Comparison of ENCODE assay signal across 1 cellular context in genomic region chr13:29758591-29759114, GRCh38.
TF ChIP-seq lines count a peak whose summit lies in the region.

No MANE protein-coding gene starts in this region.

TF ChIP-seq in K562, 482 proteins besides CTCF, POLR2A, EP300 and RAD21 (continued from another document):
- TF ChIP-seq TFAP4 (CRISPR knock-in tag; IDR thresholded peaks at IDR 0.05; ENCODE audit: borderline replicate concordance): peak; percentile 48; the same call in 1 of the 2 replicates
- 0 out of 2 replicates have a peak, but pooled peaks have one; percentile 21 for TF ChIP-seq CTBP1 (IDR thresholded peaks at IDR 0.05; ENCODE audit: borderline replicate concordance)
- TF ChIP-seq HDAC3 (IDR thresholded peaks at IDR 0.05; ENCODE audit: borderline replicate concordance, partially characterized antibody): no peak
- TF ChIP-seq JUND (IDR thresholded peaks at IDR 0.05; ENCODE audit: borderline replicate concordance, low read depth, low read length): no peak
- TF ChIP-seq JUND (tag; IDR thresholded peaks at IDR 0.05; ENCODE audit: borderline replicate concordance, low read depth, low read length): peak; percentile 21; the same call in 1 of the 3 replicates
- TF ChIP-seq ATF3 (IDR thresholded peaks at IDR 0.05): 0 out of 2 replicates have a peak, but pooled peaks have one; percentile 9
- TF ChIP-seq ATF3 (CRISPR knock-in tag; conservative IDR thresholded peaks at IDR 0.05): no peak
- TF ChIP-seq PHTF2 (CRISPR knock-in tag; IDR thresholded peaks at IDR 0.05): no peak
- no peak for TF ChIP-seq ZNF23 (CRISPR knock-in tag; IDR thresholded peaks at IDR 0.05)
- TF ChIP-seq ERF (CRISPR knock-in tag; IDR thresholded peaks at IDR 0.05): no peak
- TF ChIP-seq CREM (IDR thresholded peaks at IDR 0.05; ENCODE audit: low read depth): peak; percentile 55; the same call in 1 of the 2 replicates
- peak; percentile 86 for TF ChIP-seq CEBPB (tag; IDR thresholded peaks at IDR 0.05)
- TF ChIP-seq CREB1 (IDR thresholded peaks at IDR 0.05): no peak
- TF ChIP-seq CREB1 (CRISPR knock-in tag; IDR thresholded peaks at IDR 0.05): peak; percentile 43; the same call in 1 of the 2 replicates
- TF ChIP-seq SIN3A (IDR thresholded peaks at IDR 0.05; ENCODE audit: borderline replicate concordance in 2 of 2, control insufficient read depth in 1 of 2, low read depth in 2 of 2, low read length in 2 of 2): no peak
- TF ChIP-seq PKNOX1 (IDR thresholded peaks at IDR 0.05): 0 out of 2 replicates have a peak, but pooled peaks have one; percentile 28
- TF ChIP-seq ZBTB12 (CRISPR knock-in tag; IDR thresholded peaks at IDR 0.05): 0 out of 2 replicates have a peak, but pooled peaks have one; percentile 41
- TF ChIP-seq CEBPG (CRISPR knock-in tag; IDR thresholded peaks at IDR 0.05): peak; percentile 54
- peak; percentile 54 to 64; a peak in 3 of 4 replicates for TF ChIP-seq CEBPG (tag; conservative IDR thresholded peaks at IDR 0.05 in 1 of 2, IDR thresholded peaks at IDR 0.05 in 1 of 2)
- no peak for TF ChIP-seq GABPA (tag; conservative IDR thresholded peaks at IDR 0.05; ENCODE audit: low read depth)
- TF ChIP-seq BRD9 (IDR thresholded peaks at IDR 0.05; ENCODE audit: low read depth, partially characterized antibody): no peak
- no peak for TF ChIP-seq CHD7 (IDR thresholded peaks at IDR 0.05; ENCODE audit: low read depth, low read length)
- no peak for TF ChIP-seq DIDO1 (tag; IDR thresholded peaks at IDR 0.05; ENCODE audit: low read depth)
- peak; percentile 54 for TF ChIP-seq FOSL1 (tag; conservative IDR thresholded peaks at IDR 0.05)
